Comparison of ENCODE assay signal across 8 cellular contexts in the genomic region with DNA sequence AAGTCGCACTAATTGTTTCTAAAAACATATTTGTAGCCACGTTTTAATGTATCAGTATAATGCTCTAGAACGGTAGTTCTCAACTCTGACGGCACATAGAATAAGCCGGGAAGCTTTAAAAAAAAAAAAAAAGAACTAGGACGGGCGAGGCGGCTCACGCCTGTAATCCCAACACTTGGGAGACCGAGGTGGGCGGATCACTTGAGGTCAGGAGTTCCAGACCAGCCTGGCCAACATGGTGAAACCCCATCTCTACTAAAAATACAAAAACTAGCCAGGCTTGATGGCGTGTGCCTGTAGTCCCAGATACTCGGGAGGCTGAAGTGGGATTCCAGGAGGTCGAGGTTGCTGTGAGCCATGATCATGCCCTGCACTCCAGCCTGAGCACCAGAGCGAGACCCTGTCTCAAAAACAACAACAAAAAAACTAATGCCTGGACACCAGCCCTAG. TPM values are rescaled to one million over a fixed set of nuclear protein-coding genes. Genes with fewer than 3 reads are reported as not detected.
DNase-seq lines count a peak whose midpoint lies in the region; ATAC-seq and TF ChIP-seq lines count a peak whose summit lies in the region.

No MANE protein-coding gene starts in this region.

- no peaks in the 10 kb centered on the region for H3K9me3 ChIP-seq in CD4-positive, alpha-beta T cell (ENCODE audit: control insufficient read depth, low read length)
- H3K9me3 ChIP-seq in Peyer's patch, result no peaks in the 10 kb centered on the region
- no peaks in the 10 kb centered on the region for H3K9me3 ChIP-seq in esophagus (ENCODE audit: control insufficient read depth in 2 of 2, insufficient read depth in 1 of 2, low read depth in 1 of 2, low read length in 1 of 2)
- H3K9me3 ChIP-seq in ovary, result no peaks in the 10 kb centered on the region

- TF ChIP-seq CTCF in CD4-positive, alpha-beta T cell (IDR thresholded peaks at IDR 0.05), result no peak
- TF ChIP-seq CTCF in Peyer's patch (IDR thresholded peaks at IDR 0.05) (no peak), ovary (IDR thresholded peaks at IDR 0.05) (no peak)

- peak overlapping the region; percentile 85 for H3K4me3 Mint-ChIP-seq in CD4-positive, alpha-beta T cell

- intact Hi-C loops in CD4-positive, alpha-beta T cell (cut with DNase I, micrococcal nuclease), result loop anchor here in 1 of 2 experiments (10.0 kb wide), 1 partner anchor 905 kb away; a partner anchor contains a TSS
- intact Hi-C loops in ovary (cut with DNase I), result no loop called here

- CTCF ChIA-PET in CD4-positive, alpha-beta T cell (lab: Charles Lee), result interaction anchor here (1.4 to 1.7 kb wide), 3 partner anchors 10 to 128 kb away, joined by 4 to 8 read pairs (median 7); a partner anchor contains a TSS

- H3K4me1 ChIP-seq in Peyer's patch, result peaks cover 0 to 28% (median 9%) of the 10 kb centered on the region in 4 donors
- H3K4me1 ChIP-seq in esophagus (ENCODE audit: control insufficient read depth in 2 of 2, insufficient read depth in 2 of 2, low read length in 1 of 2), result peaks cover 0 to 5% of the 10 kb centered on the region in 2 donors
- H3K4me1 ChIP-seq in ovary (ENCODE audit: insufficient read depth), result peaks cover 3% of the 10 kb centered on the region

- H3K27me3 Mint-ChIP-seq in CD4-positive, alpha-beta T cell, result no peaks in the 10 kb centered on the region

- 36 to 46% methylated on average over 15 of the region's 15 CpGs for WGBS in esophagus, 2 donors
- WGBS in ovary, 3 donors, result 20 to 23% (median 21%) methylated on average over 15 of the region's 15 CpGs

- H3K4me1 Mint-ChIP-seq in CD4-positive, alpha-beta T cell (ENCODE audit: low read depth), result peaks cover 38% of the 10 kb centered on the region

- H3K9me3 Mint-ChIP-seq in CD4-positive, alpha-beta T cell, result no peaks in the 10 kb centered on the region

- H3K4me3 ChIP-seq in Peyer's patch, result peak overlapping the region; percentile 84 to 97 (median 92)
- peak overlapping the region in 1 of 2 donors; percentile 55 for H3K4me3 ChIP-seq in esophagus (ENCODE audit: low read depth in 1 of 2, low read length in 2 of 2)
- H3K4me3 ChIP-seq in ovary, result peak overlapping the region; percentile 75

- DNase-seq in CD4-positive, alpha-beta T cell, result no peak
- DNase-seq in Peyer's patch (no peak), ovary (no peak), DMS79 treated with DMSO at 0.1 percent for 48 hours (lab: John Stamatoyannopoulos, UW) (no peak)
- DNase-seq in central memory CD4-positive, alpha-beta T cell, result no peak
- DNase-seq in effector CD4-positive, alpha-beta T cell, result no peak

- H3K27ac Mint-ChIP-seq in CD4-positive, alpha-beta T cell, result peak overlapping the region; percentile 86

- POLR2A ChIA-PET in CD4-positive, alpha-beta T cell (lab: Charles Lee), result interaction anchor here (0.6 to 3.9 kb wide), 7 partner anchors 10 to 908 kb away, joined by 3 to 42 read pairs (median 3); a partner anchor contains a TSS

- peak overlapping the region; percentile 74 for H3K27ac ChIP-seq in CD4-positive, alpha-beta T cell (ENCODE audit: low read depth, low read length)
- H3K27ac ChIP-seq in Peyer's patch (peak overlapping the region; percentile 78 to 96 (median 88)), esophagus (ENCODE audit: low read depth in 2 of 2, low read length in 1 of 2) (peak overlapping the region; percentile 76 to 89), ovary (peak overlapping the region; percentile 49 to 86)

- H3K36me3 Mint-ChIP-seq in CD4-positive, alpha-beta T cell (ENCODE audit: low read depth), result no peaks in the 10 kb centered on the region

- no peak for TF ChIP-seq EP300 in ovary (IDR thresholded peaks at IDR 0.05)

- ATAC-seq in CD4-positive, alpha-beta T cell (ENCODE audit: poor library complexity), result no peak
- ATAC-seq in HG02840 (IDR thresholded peaks at IDR 0.05; ENCODE audit: low FRiP score, unreplicated experiment), result no peak

- no peaks in the 10 kb centered on the region for H3K27me3 ChIP-seq in CD4-positive, alpha-beta T cell (ENCODE audit: control insufficient read depth, insufficient read depth, low read length)
- no peaks in the 10 kb centered on the region for H3K27me3 ChIP-seq in Peyer's patch
- H3K27me3 ChIP-seq in esophagus (ENCODE audit: control insufficient read depth in 1 of 2, insufficient read depth in 2 of 2, low read length in 2 of 2), result no peaks in the 10 kb centered on the region
- H3K27me3 ChIP-seq in ovary, result no peaks in the 10 kb centered on the region

- H3K36me3 ChIP-seq in Peyer's patch (no peaks in the 10 kb centered on the region), esophagus (ENCODE audit: control insufficient read depth in 2 of 2, insufficient read depth in 2 of 2, low read length in 1 of 2) (no peaks in the 10 kb centered on the region), ovary (no peaks in the 10 kb centered on the region)

- TF ChIP-seq POLR2A in Peyer's patch (IDR thresholded peaks at IDR 0.05) (no peak), ovary (IDR thresholded peaks at IDR 0.05) (no peak)

RNA-seq across cellular contexts. Expression of a gene that starts 0.7 kb away (rescaled TPM):
- 1 to 10 TPM in 1 of 2 experiments, under 1 TPM in 1; 0.85 to 1.3 TPM for total RNA-seq in CD4-positive, alpha-beta T cell
- total RNA-seq in Peyer's patch, result 10 to 100 TPM; 19.0 to 32.3 (median 22.5) TPM
- 10 to 100 TPM in 1 of 2 donors, 1 to 10 TPM in 1; 7.0 to 10.2 TPM for polyA plus RNA-seq in esophagus
- total RNA-seq in ovary, result 10 to 100 TPM in 1 of 7 donors, 1 to 10 TPM in 6; 3.7 to 13.2 (median 8.0) TPM
- polyA plus RNA-seq in ovary, result 1 to 10 TPM; 2.8 to 5.6 TPM

RNA-seq across cellular contexts. Expression of a gene that starts 9.7 kb away (rescaled TPM):
- total RNA-seq in CD4-positive, alpha-beta T cell, result 100 to 1,000 TPM in 1 of 2 experiments, 10 to 100 TPM in 1; 99.3 to 106 TPM
- total RNA-seq in Peyer's patch, result 100 to 1,000 TPM; 111 to 858 (median 241) TPM
- 100 to 1,000 TPM in 1 of 2 donors, 10 to 100 TPM in 1; 36.5 to 101 TPM for polyA plus RNA-seq in esophagus
- 100 to 1,000 TPM in 1 of 7 donors, 10 to 100 TPM in 6; 70.1 to 108 (median 88.0) TPM for total RNA-seq in ovary
- 100 to 1,000 TPM in 1 of 2 donors, 10 to 100 TPM in 1; 76.1 to 108 TPM for polyA plus RNA-seq in ovary

RNA-seq across cellular contexts. Expression of a gene that starts 26.6 kb away (rescaled TPM):
- total RNA-seq in CD4-positive, alpha-beta T cell, result under 1 TPM; 0.55 to 0.89 TPM
- total RNA-seq in Peyer's patch (100 to 1,000 TPM in 3 of 4 donors, 10 to 100 TPM in 1; 23.1 to 233 (median 146) TPM), ovary (1 to 10 TPM; 1.1 to 2.2 (median 1.4) TPM)
- polyA plus RNA-seq in esophagus (10 to 100 TPM; 23.6 to 53.4 TPM), ovary (1 to 10 TPM in 1 of 2 donors, under 1 TPM in 1; 0.98 to 1.8 TPM)

Comparison
In these comparisons a context has a peak if more than half of its experiments do, and no peak if none do; other contexts are left out.
1. RNA of a gene that starts 26.6 kb away (total RNA-seq): 23.1 to 233 TPM in Peyer's patch; 1.1 to 2.2 TPM in ovary and 0.55 to 0.89 TPM in CD4-positive, alpha-beta T cell; every median in the first group is over 4 times any median in the second.
2. Peak in every context shown above with its lines, with median percentiles within 50 percentile points of each other: H3K27ac ChIP-seq.